9 cellular contexts compared by ENCODE assay signal in genomic region chr15:48796930-48797329, GRCh38. TPM values are rescaled to one million over a fixed set of nuclear protein-coding genes. Genes with fewer than 3 reads are reported as not detected.
DNase-seq lines count a peak whose midpoint lies in the region; ATAC-seq and TF ChIP-seq lines count a peak whose summit lies in the region.
"Had no signal": no experiment of that assay in that cellular context is flagged by ENCODE, and none has a peak within 500 bp of the region (broad histone marks: within the 10 kb centered on the region; RNA-seq: fewer than 3 reads in every experiment).

No MANE protein-coding gene starts in this region.

- H3K36me3 ChIP-seq in right atrium auricular region = no peaks in the 10 kb centered on the region

- H3K9me3 ChIP-seq in right atrium auricular region = no peaks in the 10 kb centered on the region

- H3K27me3 ChIP-seq in right atrium auricular region = no peaks in the 10 kb centered on the region

- no peak overlapping the region for H3K4me3 ChIP-seq in right atrium auricular region

- DNase-seq in right atrium auricular region (ENCODE audit: low spot score) = no peak
- no peak for DNase-seq in left ventricle myocardium superior
- DNase-seq in fibroblast of peridontal ligament (ENCODE audit: extremely low read depth) = peak; percentile 79
- DNase-seq in anterior cingulate cortex (lab: John Stamatoyannopoulos, UW) = no peak
- no peak for DNase-seq in NCI-H524 treated with DMSO at 0.1 percent for 48 hours (lab: John Stamatoyannopoulos, UW)
- no peak for DNase-seq in DMS114 treated with DMSO at 0.1 percent for 48 hours (lab: John Stamatoyannopoulos, UW; ENCODE audit: unreplicated experiment)

- intact Hi-C loops in left ventricle myocardium superior (cut with micrococcal nuclease) = loop anchor here (10.0 kb wide), 1 partner anchor 442 kb away; no protein-coding TSS in a partner anchor

- H3K4me1 ChIP-seq in right atrium auricular region = no peaks in the 10 kb centered on the region

- no peak for TF ChIP-seq CTCF in right atrium auricular region (IDR thresholded peaks at IDR 0.05)

- peak overlapping the region; percentile 20 to 50 for H3K27ac ChIP-seq in right atrium auricular region
- H3K27ac ChIP-seq: KMS-11 had no signal

- ATAC-seq in left ventricle myocardium superior (no peak), HG03432 (IDR thresholded peaks at IDR 0.05; ENCODE audit: unreplicated experiment) (peak; percentile 41), GM21367 (IDR thresholded peaks at IDR 0.05; ENCODE audit: unreplicated experiment) (no peak)

RNA-seq across cellular contexts. Expression of gene CEP152, which starts 13.9 kb away (rescaled TPM):
- total RNA-seq in right atrium auricular region (1 to 10 TPM; 1.1 to 1.4 TPM), left ventricle myocardium superior (1.3 TPM)
